In the genomic region with DNA sequence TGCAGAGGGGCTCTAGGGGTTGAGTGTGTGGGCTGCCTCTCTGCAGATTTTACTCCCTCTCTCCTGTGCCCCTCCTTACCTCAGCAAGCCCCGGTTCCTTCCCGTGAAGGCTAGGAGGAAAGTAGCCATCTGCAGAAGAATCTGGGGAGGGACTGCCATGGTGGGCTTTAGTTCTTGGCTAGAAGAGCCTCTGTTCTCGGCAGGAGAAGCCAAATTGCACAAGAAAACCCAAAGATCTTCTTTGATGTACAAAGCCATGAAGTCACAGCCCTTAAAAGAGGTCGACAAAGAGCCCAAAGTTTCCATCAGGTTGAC, we compare ENCODE assay signal across 21 cellular contexts. TPM values are rescaled to one million over a fixed set of nuclear protein-coding genes. Genes with fewer than 3 reads are reported as not detected.
A peak's percentile ranks its signal among the peaks of the same experiment; 100 is the strongest.
DNase-seq lines count a peak whose midpoint lies in the region; ATAC-seq and TF ChIP-seq lines count a peak whose summit lies in the region.
"Had no signal": no experiment of that assay in that cellular context is flagged by ENCODE, and none has a peak within 500 bp of the region (broad histone marks: within the 10 kb centered on the region; RNA-seq: fewer than 3 reads in every experiment).

No MANE protein-coding gene starts in this region.

- H3K9ac ChIP-seq in neural progenitor cell: no peak overlapping the region

- TF ChIP-seq CTCF in A673 (conservative IDR thresholded peaks at IDR 0.05; ENCODE audit: low read depth, low read length) (0 out of 2 replicates have a peak, but pooled peaks have one; percentile 3), PC-9 (conservative IDR thresholded peaks at IDR 0.05) (peak; percentile 37; the same call in 1 of the 2 replicates), neural progenitor cell (IDR thresholded peaks at IDR 0.05) (no peak), ovary (IDR thresholded peaks at IDR 0.05) (no peak)

- no peaks in the 10 kb centered on the region for H3K36me3 Mint-ChIP-seq in neural progenitor cell
- H3K36me3 Mint-ChIP-seq: activated CD4-positive, alpha-beta memory T cell treated with anti-CD3 and anti-CD28 coated beads for 36 hours; stimulated activated memory B cell treated with anti-CD40 and anti-IgM and Interleukin-4, amounts not matched to agents 10 μg/mL and 1 μg/mL and 100 μg/mL, for 72 hours had no signal

- peaks cover 9% of the 10 kb centered on the region for H3K27me3 ChIP-seq in A673 (replicated peaks; ENCODE audit: insufficient read depth, low read depth, low read length, poor library complexity)
- no peaks in the 10 kb centered on the region for H3K27me3 ChIP-seq in PC-9 (ENCODE audit: insufficient read depth, low read depth)
- no peaks in the 10 kb centered on the region for H3K27me3 ChIP-seq in neural progenitor cell
- H3K27me3 ChIP-seq in ovary: no peaks in the 10 kb centered on the region
- H3K27me3 ChIP-seq: heart left ventricle, upper lobe of left lung had no signal

- H3K4me1 Mint-ChIP-seq in neural progenitor cell: peaks cover 17% of the 10 kb centered on the region

- TF ChIP-seq EP300 in ovary (IDR thresholded peaks at IDR 0.05): no peak

- no peaks in the 10 kb centered on the region for H3K9me2 ChIP-seq in PC-9 (ENCODE audit: insufficient read depth)

- no peak overlapping the region for H3K4me3 Mint-ChIP-seq in neural progenitor cell
- H3K4me3 Mint-ChIP-seq: activated CD4-positive, alpha-beta memory T cell treated with anti-CD3 and anti-CD28 coated beads for 36 hours; activated naive CD4-positive, alpha-beta T cell treated with anti-CD3 and anti-CD28 coated beads for 36 hours; activated T-helper 1 cell treated with anti-CD3 and anti-CD28 coated beads, Interleukin-12 subunit alpha, Interleukin-12 subunit beta, Interleukin-2, Interleukin-4 antibody, amounts not matched to agents 30 ng/mL and 10 ng/mL and 1 ng/mL, durations not matched to agents 14 hours and 24 hours and 36 hours; dendritic cell treated with granulocyte-macrophage colony-stimulating factor and Interleukin-4, amounts not matched to agents 40 ng/mL and 50 ng/mL, for 4 days; endodermal cell had no signal

- CTCF ChIA-PET in A673 (lab: Charles Lee): interaction anchor here (0.8 to 1.4 kb wide), 3 partner anchors 8 to 806 kb away, joined by 3 to 7 read pairs (median 4); no protein-coding TSS in a partner anchor
- CTCF ChIA-PET in PC-9 (lab: Charles Lee): interaction anchor here (1.0 kb wide), 1 partner anchor 86 kb away, joined by 4 read pairs; the partner anchor contains the start of gene NUAK1

- H3K36me3 ChIP-seq in A673 (ENCODE audit: insufficient read depth, low read length, poor library complexity, severe bottlenecking): no peaks in the 10 kb centered on the region
- H3K36me3 ChIP-seq in PC-9 (ENCODE audit: low read depth): no peaks in the 10 kb centered on the region
- H3K36me3 ChIP-seq in neural progenitor cell: no peaks in the 10 kb centered on the region
- H3K36me3 ChIP-seq in ovary: no peaks in the 10 kb centered on the region
- H3K36me3 ChIP-seq: heart left ventricle, left ventricle myocardium inferior, upper lobe of left lung had no signal

- peaks cover 2% of the 10 kb centered on the region for H3K27me3 Mint-ChIP-seq in neural progenitor cell (ENCODE audit: insufficient read depth, low read depth)

- BruUV-seq in A673 (replicated peaks; lab: Mats Ljungman, UMichigan) (no TSS peak), PC-9 (replicated peaks; lab: Mats Ljungman, UMichigan) (no TSS peak)

- H3K4me1 ChIP-seq in A673 (ENCODE audit: insufficient read depth, low read length, poor library complexity, severe bottlenecking): no peaks in the 10 kb centered on the region
- peaks cover 7% of the 10 kb centered on the region for H3K4me1 ChIP-seq in PC-9 (replicated peaks; ENCODE audit: insufficient read depth)
- H3K4me1 ChIP-seq in neural progenitor cell: peaks cover 6% of the 10 kb centered on the region
- no peaks in the 10 kb centered on the region for H3K4me1 ChIP-seq in ovary (ENCODE audit: insufficient read depth)

- no peak overlapping the region for H3K4me3 ChIP-seq in A673 (ENCODE audit: low read depth, low read length, poor library complexity, severe bottlenecking)
- no peak overlapping the region for H3K4me3 ChIP-seq in PC-9
- no peak overlapping the region for H3K4me3 ChIP-seq in neural progenitor cell
- no peak overlapping the region for H3K4me3 ChIP-seq in ovary
- H3K4me3 ChIP-seq: A549, heart left ventricle, K562, left ventricle myocardium inferior, upper lobe of left lung had no signal

- intact Hi-C loops in A673 (cut with micrococcal nuclease; ENCODE audit: unreplicated experiment): loop anchor here (1.0 to 10.0 kb wide), 3 partner anchors 130 to 804 kb away; partner anchors contain the start of gene POLR3B
- intact Hi-C loops in PC-9 (cut with micrococcal nuclease; ENCODE audit: unreplicated experiment): loop anchor here (1.0 to 5.0 kb wide), 3 partner anchors 87 to 804 kb away; partner anchors contain the start of gene NUAK1
- intact Hi-C loops in ovary (cut with DNase I): loop anchor here in 3 of 4 donors (5.0 to 10.0 kb wide), 4 partner anchors 50 to 810 kb away; partner anchors contain the start of gene POLR3B (in 1 of the 3)

- no peaks in the 10 kb centered on the region for H3F3A ChIP-seq in PC-9 (ENCODE audit: insufficient read depth, low read depth)
- no peaks in the 10 kb centered on the region for H3F3A ChIP-seq in neural progenitor cell (ENCODE audit: low read depth)

- H3K9me3 Mint-ChIP-seq in neural progenitor cell: no peaks in the 10 kb centered on the region
- H3K9me3 Mint-ChIP-seq: activated CD4-positive, alpha-beta memory T cell treated with anti-CD3 and anti-CD28 coated beads for 36 hours; activated naive CD4-positive, alpha-beta T cell treated with anti-CD3 and anti-CD28 coated beads for 36 hours; activated T-helper 1 cell treated with anti-CD3 and anti-CD28 coated beads, Interleukin-12 subunit alpha, Interleukin-12 subunit beta, Interleukin-2, Interleukin-4 antibody, amounts not matched to agents 30 ng/mL and 10 ng/mL and 1 ng/mL, durations not matched to agents 14 hours and 24 hours and 36 hours; dendritic cell treated with granulocyte-macrophage colony-stimulating factor and Interleukin-4, amounts not matched to agents 40 ng/mL and 50 ng/mL, for 4 days; endodermal cell; stimulated activated memory B cell treated with anti-CD40 and anti-IgM and Interleukin-4, amounts not matched to agents 10 μg/mL and 1 μg/mL and 100 μg/mL, for 72 hours had no signal

- peak; percentile 12 for ATAC-seq in GM21529 (IDR thresholded peaks at IDR 0.05; ENCODE audit: unreplicated experiment)

- TF ChIP-seq POLR2A in ovary (IDR thresholded peaks at IDR 0.05): no peak

- H3K79me2 ChIP-seq in PC-9 (ENCODE audit: low read depth) (no peaks in the 10 kb centered on the region), neural progenitor cell (ENCODE audit: low read depth) (no peaks in the 10 kb centered on the region)

- H3K9me3 ChIP-seq in A673 (ENCODE audit: low read depth, low read length, poor library complexity, severe bottlenecking) (no peaks in the 10 kb centered on the region), PC-9 (ENCODE audit: insufficient read depth, low read depth) (no peaks in the 10 kb centered on the region), neural progenitor cell (ENCODE audit: low read depth) (no peaks in the 10 kb centered on the region), ovary (no peaks in the 10 kb centered on the region)
- H3K9me3 ChIP-seq: A549, Caco-2, heart left ventricle, left ventricle myocardium inferior, upper lobe of left lung had no signal

- POLR2A ChIA-PET in A673 (lab: Charles Lee; ENCODE audit: low non-redundant PET) (no interaction called here), PC-9 (lab: Charles Lee; ENCODE audit: unreplicated experiment) (no interaction called here)

- DNase-seq in A673 (ENCODE audit: low spot score) (no peak), PC-9 (no peak), neural progenitor cell (ENCODE audit: low spot score) (no peak), ACHN (no peak), C1 segment of cervical spinal cord (lab: John Stamatoyannopoulos, UW) (no peak), ovary (no peak), cortex of kidney (lab: John Stamatoyannopoulos, UW) (no peak)
- DNase-seq: GF-D8 had no signal

- H3K27ac Mint-ChIP-seq in neural progenitor cell: peak overlapping the region; percentile 50
- H3K27ac Mint-ChIP-seq: activated CD4-positive, alpha-beta memory T cell treated with anti-CD3 and anti-CD28 coated beads for 36 hours; activated naive CD4-positive, alpha-beta T cell treated with anti-CD3 and anti-CD28 coated beads for 36 hours; activated T-helper 1 cell treated with anti-CD3 and anti-CD28 coated beads, Interleukin-12 subunit alpha, Interleukin-12 subunit beta, Interleukin-2, Interleukin-4 antibody, amounts not matched to agents 30 ng/mL and 10 ng/mL and 1 ng/mL, durations not matched to agents 14 hours and 24 hours and 36 hours; dendritic cell treated with granulocyte-macrophage colony-stimulating factor and Interleukin-4, amounts not matched to agents 40 ng/mL and 50 ng/mL, for 4 days; endodermal cell; stimulated activated memory B cell treated with anti-CD40 and anti-IgM and Interleukin-4, amounts not matched to agents 10 μg/mL and 1 μg/mL and 100 μg/mL, for 72 hours had no signal

- no peak overlapping the region for H2AFZ ChIP-seq in PC-9
- no peak overlapping the region for H2AFZ ChIP-seq in neural progenitor cell (replicated peaks)

- in situ Hi-C loops in ACHN (cut with HindIII; ENCODE audit: low pct_ligation_motif_present, low pct_unique_long_range_greater_than_20kb, low sequenced_read_pairs): no loop called here

- 34 to 37% (median 35%) methylated on average over 4 of the region's 4 CpGs for WGBS in ovary, 3 donors

- no peak overlapping the region for H3K4me2 ChIP-seq in PC-9
- no peak overlapping the region for H3K4me2 ChIP-seq in neural progenitor cell
- H3K4me2 ChIP-seq: A549 had no signal

- H3K27ac ChIP-seq in A673 (ENCODE audit: low read depth, low read length, poor library complexity, severe bottlenecking): no peak overlapping the region
- no peak overlapping the region for H3K27ac ChIP-seq in PC-9
- H3K27ac ChIP-seq in neural progenitor cell: no peak overlapping the region
- peak overlapping the region in 1 of 2 donors; percentile 37 for H3K27ac ChIP-seq in ovary
- H3K27ac ChIP-seq: A549, heart left ventricle, left ventricle myocardium inferior, upper lobe of left lung had no signal

- H4K20me1 ChIP-seq in PC-9 (ENCODE audit: insufficient read depth): no peaks in the 10 kb centered on the region
- no peaks in the 10 kb centered on the region for H4K20me1 ChIP-seq in neural progenitor cell (ENCODE audit: low read depth)

RNA-seq across cellular contexts. Expression of gene CKAP4, which starts 23.5 kb away (rescaled TPM):
- total RNA-seq in A673 (2021) (81.8 and 89.4 TPM in 2 replicates), PC-9 (2021) (73.6 and 81.5 TPM in 2 replicates), neural progenitor cell (ENCODE audit: low replicate concordance) (58.7 and 64.3 TPM in 2 replicates), ovary (10 to 100 TPM; 32.0 to 59.4 (median 55.4) TPM)
- polyA plus RNA-seq in ovary: 10 to 100 TPM; 26.4 to 87.4 TPM

Comparison
In these comparisons a context has a peak if more than half of its experiments do, and no peak if none do; other contexts are left out.
1. CTCF ChIP-seq: peak in A673 (single experiment) and PC-9 (single experiment); none in neural progenitor cell (single experiment) and ovary (0 of 3).